1 cellular context compared by ENCODE assay signal in genomic region chr17:72697602-72698146, GRCh38.
TF ChIP-seq lines count a peak whose summit lies in the region.

No MANE protein-coding gene starts in this region.

TF ChIP-seq in HepG2, 621 proteins besides CTCF, POLR2A, EP300 and RAD21 (continued from another document and continues in another):
- TF ChIP-seq ZNF724P (CRISPR knock-in tag; IDR thresholded peaks at IDR 0.05; ENCODE audit: borderline replicate concordance) = no peak
- no peak for TF ChIP-seq ZNF569 (CRISPR knock-in tag; IDR thresholded peaks at IDR 0.05; ENCODE audit: borderline replicate concordance)
- no peak for TF ChIP-seq SNRNP70 (IDR thresholded peaks at IDR 0.05; ENCODE audit: low read depth, low read length)
- TF ChIP-seq ZNF652 (CRISPR knock-in tag; IDR thresholded peaks at IDR 0.05; ENCODE audit: borderline replicate concordance, low read depth) = no peak
- TF ChIP-seq DNMT3B (CRISPR knock-in tag; conservative IDR thresholded peaks at IDR 0.05) = 0 out of 2 replicates have a peak, but pooled peaks have one; percentile 40
- no peak for TF ChIP-seq ZNF253 (CRISPR knock-in tag; IDR thresholded peaks at IDR 0.05; ENCODE audit: borderline replicate concordance)
- TF ChIP-seq NFKBIZ (CRISPR knock-in tag; IDR thresholded peaks at IDR 0.05) = no peak
- no peak for TF ChIP-seq MBNL3 (CRISPR knock-in tag; conservative IDR thresholded peaks at IDR 0.05)
- TF ChIP-seq ZNF34 (CRISPR knock-in tag; IDR thresholded peaks at IDR 0.05; ENCODE audit: borderline replicate concordance) = no peak
- no peak for TF ChIP-seq ELF4 (CRISPR knock-in tag; IDR thresholded peaks at IDR 0.05; ENCODE audit: borderline replicate concordance)
- TF ChIP-seq ZNF12 (CRISPR knock-in tag; IDR thresholded peaks at IDR 0.05) = no peak
- no peak for TF ChIP-seq CCAR2 (optimal IDR thresholded peaks at IDR 0.05; ENCODE audit: low read depth, low read length)
- TF ChIP-seq, protein P1, sequence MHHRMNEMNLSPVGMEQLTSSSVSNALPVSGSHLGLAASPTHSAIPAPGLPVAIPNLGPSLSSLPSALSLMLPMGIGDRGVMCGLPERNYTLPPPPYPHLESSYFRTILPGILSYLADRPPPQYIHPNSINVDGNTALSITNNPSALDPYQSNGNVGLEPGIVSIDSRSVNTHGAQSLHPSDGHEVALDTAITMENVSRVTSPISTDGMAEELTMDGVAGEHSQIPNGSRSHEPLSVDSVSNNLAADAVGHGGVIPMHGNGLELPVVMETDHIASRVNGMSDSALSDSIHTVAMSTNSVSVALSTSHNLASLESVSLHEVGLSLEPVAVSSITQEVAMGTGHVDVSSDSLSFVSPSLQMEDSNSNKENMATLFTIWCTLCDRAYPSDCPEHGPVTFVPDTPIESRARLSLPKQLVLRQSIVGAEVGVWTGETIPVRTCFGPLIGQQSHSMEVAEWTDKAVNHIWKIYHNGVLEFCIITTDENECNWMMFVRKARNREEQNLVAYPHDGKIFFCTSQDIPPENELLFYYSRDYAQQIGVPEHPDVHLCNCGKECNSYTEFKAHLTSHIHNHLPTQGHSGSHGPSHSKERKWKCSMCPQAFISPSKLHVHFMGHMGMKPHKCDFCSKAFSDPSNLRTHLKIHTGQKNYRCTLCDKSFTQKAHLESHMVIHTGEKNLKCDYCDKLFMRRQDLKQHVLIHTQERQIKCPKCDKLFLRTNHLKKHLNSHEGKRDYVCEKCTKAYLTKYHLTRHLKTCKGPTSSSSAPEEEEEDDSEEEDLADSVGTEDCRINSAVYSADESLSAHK (CRISPR knock-in tag; IDR thresholded peaks at IDR 0.05; ENCODE audit: borderline replicate concordance) = no peak
- no peak for TF ChIP-seq ZSCAN30 (CRISPR knock-in tag; IDR thresholded peaks at IDR 0.05)
- TF ChIP-seq STAT5B (CRISPR knock-in tag; IDR thresholded peaks at IDR 0.05) = no peak
- TF ChIP-seq ZHX1 (CRISPR knock-in tag; IDR thresholded peaks at IDR 0.05; ENCODE audit: low read depth) = no peak
- peak; percentile 79; the same call in 1 of the 2 replicates for TF ChIP-seq HMG20A (CRISPR knock-in tag; IDR thresholded peaks at IDR 0.05; ENCODE audit: borderline replicate concordance)
- TF ChIP-seq CHD2 (IDR thresholded peaks at IDR 0.05; ENCODE audit: low read depth, low read length) = no peak
- TF ChIP-seq ZFP82 (CRISPR knock-in tag; IDR thresholded peaks at IDR 0.05; ENCODE audit: borderline replicate concordance) = no peak
- TF ChIP-seq, protein P2, sequence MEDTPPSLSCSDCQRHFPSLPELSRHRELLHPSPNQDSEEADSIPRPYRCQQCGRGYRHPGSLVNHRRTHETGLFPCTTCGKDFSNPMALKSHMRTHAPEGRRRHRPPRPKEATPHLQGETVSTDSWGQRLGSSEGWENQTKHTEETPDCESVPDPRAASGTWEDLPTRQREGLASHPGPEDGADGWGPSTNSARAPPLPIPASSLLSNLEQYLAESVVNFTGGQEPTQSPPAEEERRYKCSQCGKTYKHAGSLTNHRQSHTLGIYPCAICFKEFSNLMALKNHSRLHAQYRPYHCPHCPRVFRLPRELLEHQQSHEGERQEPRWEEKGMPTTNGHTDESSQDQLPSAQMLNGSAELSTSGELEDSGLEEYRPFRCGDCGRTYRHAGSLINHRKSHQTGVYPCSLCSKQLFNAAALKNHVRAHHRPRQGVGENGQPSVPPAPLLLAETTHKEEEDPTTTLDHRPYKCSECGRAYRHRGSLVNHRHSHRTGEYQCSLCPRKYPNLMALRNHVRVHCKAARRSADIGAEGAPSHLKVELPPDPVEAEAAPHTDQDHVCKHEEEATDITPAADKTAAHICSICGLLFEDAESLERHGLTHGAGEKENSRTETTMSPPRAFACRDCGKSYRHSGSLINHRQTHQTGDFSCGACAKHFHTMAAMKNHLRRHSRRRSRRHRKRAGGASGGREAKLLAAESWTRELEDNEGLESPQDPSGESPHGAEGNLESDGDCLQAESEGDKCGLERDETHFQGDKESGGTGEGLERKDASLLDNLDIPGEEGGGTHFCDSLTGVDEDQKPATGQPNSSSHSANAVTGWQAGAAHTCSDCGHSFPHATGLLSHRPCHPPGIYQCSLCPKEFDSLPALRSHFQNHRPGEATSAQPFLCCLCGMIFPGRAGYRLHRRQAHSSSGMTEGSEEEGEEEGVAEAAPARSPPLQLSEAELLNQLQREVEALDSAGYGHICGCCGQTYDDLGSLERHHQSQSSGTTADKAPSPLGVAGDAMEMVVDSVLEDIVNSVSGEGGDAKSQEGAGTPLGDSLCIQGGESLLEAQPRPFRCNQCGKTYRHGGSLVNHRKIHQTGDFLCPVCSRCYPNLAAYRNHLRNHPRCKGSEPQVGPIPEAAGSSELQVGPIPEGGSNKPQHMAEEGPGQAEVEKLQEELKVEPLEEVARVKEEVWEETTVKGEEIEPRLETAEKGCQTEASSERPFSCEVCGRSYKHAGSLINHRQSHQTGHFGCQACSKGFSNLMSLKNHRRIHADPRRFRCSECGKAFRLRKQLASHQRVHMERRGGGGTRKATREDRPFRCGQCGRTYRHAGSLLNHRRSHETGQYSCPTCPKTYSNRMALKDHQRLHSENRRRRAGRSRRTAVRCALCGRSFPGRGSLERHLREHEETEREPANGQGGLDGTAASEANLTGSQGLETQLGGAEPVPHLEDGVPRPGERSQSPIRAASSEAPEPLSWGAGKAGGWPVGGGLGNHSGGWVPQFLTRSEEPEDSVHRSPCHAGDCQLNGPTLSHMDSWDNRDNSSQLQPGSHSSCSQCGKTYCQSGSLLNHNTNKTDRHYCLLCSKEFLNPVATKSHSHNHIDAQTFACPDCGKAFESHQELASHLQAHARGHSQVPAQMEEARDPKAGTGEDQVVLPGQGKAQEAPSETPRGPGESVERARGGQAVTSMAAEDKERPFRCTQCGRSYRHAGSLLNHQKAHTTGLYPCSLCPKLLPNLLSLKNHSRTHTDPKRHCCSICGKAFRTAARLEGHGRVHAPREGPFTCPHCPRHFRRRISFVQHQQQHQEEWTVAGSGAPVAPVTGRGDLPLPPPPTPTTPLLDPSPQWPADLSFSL (CRISPR knock-in tag; IDR thresholded peaks at IDR 0.05) = no peak
- no peak for TF ChIP-seq TRAFD1 (CRISPR knock-in tag; IDR thresholded peaks at IDR 0.05; ENCODE audit: borderline replicate concordance)
- no peak for TF ChIP-seq NFIB (CRISPR knock-in tag; IDR thresholded peaks at IDR 0.05; ENCODE audit: borderline replicate concordance)
- TF ChIP-seq, protein P3, sequence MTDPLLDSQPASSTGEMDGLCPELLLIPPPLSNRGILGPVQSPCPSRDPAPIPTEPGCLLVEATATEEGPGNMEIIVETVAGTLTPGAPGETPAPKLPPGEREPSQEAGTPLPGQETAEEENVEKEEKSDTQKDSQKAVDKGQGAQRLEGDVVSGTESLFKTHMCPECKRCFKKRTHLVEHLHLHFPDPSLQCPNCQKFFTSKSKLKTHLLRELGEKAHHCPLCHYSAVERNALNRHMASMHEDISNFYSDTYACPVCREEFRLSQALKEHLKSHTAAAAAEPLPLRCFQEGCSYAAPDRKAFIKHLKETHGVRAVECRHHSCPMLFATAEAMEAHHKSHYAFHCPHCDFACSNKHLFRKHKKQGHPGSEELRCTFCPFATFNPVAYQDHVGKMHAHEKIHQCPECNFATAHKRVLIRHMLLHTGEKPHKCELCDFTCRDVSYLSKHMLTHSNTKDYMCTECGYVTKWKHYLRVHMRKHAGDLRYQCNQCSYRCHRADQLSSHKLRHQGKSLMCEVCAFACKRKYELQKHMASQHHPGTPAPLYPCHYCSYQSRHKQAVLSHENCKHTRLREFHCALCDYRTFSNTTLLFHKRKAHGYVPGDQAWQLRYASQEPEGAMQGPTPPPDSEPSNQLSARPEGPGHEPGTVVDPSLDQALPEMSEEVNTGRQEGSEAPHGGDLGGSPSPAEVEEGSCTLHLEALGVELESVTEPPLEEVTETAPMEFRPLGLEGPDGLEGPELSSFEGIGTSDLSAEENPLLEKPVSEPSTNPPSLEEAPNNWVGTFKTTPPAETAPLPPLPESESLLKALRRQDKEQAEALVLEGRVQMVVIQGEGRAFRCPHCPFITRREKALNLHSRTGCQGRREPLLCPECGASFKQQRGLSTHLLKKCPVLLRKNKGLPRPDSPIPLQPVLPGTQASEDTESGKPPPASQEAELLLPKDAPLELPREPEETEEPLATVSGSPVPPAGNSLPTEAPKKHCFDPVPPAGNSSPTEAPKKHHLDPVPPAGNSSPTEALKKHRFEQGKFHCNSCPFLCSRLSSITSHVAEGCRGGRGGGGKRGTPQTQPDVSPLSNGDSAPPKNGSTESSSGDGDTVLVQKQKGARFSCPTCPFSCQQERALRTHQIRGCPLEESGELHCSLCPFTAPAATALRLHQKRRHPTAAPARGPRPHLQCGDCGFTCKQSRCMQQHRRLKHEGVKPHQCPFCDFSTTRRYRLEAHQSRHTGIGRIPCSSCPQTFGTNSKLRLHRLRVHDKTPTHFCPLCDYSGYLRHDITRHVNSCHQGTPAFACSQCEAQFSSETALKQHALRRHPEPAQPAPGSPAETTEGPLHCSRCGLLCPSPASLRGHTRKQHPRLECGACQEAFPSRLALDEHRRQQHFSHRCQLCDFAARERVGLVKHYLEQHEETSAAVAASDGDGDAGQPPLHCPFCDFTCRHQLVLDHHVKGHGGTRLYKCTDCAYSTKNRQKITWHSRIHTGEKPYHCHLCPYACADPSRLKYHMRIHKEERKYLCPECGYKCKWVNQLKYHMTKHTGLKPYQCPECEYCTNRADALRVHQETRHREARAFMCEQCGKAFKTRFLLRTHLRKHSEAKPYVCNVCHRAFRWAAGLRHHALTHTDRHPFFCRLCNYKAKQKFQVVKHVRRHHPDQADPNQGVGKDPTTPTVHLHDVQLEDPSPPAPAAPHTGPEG (CRISPR knock-in tag; IDR thresholded peaks at IDR 0.05) = no peak
- TF ChIP-seq MED1 (CRISPR knock-in tag; IDR thresholded peaks at IDR 0.05) = no peak
- TF ChIP-seq MTF1 (CRISPR knock-in tag; IDR thresholded peaks at IDR 0.05) = no peak
- TF ChIP-seq ZNF670 (CRISPR knock-in tag; IDR thresholded peaks at IDR 0.05; ENCODE audit: borderline replicate concordance) = no peak
- TF ChIP-seq MTF2 (CRISPR knock-in tag; IDR thresholded peaks at IDR 0.05; ENCODE audit: borderline replicate concordance) = no peak
- peak; percentile 26; the same call in 1 of the 2 replicates for TF ChIP-seq NCOR1 (IDR thresholded peaks at IDR 0.05; ENCODE audit: borderline replicate concordance, low read length)
- TF ChIP-seq SETDB1 (CRISPR knock-in tag; IDR thresholded peaks at IDR 0.05; ENCODE audit: borderline replicate concordance) = no peak
- no peak for TF ChIP-seq ZNF761 (CRISPR knock-in tag; conservative IDR thresholded peaks at IDR 0.05)
- no peak for TF ChIP-seq ZBTB8A (CRISPR knock-in tag; IDR thresholded peaks at IDR 0.05; ENCODE audit: borderline replicate concordance, low read depth)
- TF ChIP-seq, protein P4, sequence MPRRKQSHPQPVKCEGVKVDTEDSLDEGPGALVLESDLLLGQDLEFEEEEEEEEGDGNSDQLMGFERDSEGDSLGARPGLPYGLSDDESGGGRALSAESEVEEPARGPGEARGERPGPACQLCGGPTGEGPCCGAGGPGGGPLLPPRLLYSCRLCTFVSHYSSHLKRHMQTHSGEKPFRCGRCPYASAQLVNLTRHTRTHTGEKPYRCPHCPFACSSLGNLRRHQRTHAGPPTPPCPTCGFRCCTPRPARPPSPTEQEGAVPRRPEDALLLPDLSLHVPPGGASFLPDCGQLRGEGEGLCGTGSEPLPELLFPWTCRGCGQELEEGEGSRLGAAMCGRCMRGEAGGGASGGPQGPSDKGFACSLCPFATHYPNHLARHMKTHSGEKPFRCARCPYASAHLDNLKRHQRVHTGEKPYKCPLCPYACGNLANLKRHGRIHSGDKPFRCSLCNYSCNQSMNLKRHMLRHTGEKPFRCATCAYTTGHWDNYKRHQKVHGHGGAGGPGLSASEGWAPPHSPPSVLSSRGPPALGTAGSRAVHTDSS (CRISPR knock-in tag; conservative IDR thresholded peaks at IDR 0.05) = no peak
- TF ChIP-seq TSC22D2 (CRISPR knock-in tag; IDR thresholded peaks at IDR 0.05; ENCODE audit: borderline replicate concordance) = no peak
- TF ChIP-seq TCF7L2 (IDR thresholded peaks at IDR 0.05; ENCODE audit: low read depth, low read length) = no peak
- TF ChIP-seq, protein P5, sequence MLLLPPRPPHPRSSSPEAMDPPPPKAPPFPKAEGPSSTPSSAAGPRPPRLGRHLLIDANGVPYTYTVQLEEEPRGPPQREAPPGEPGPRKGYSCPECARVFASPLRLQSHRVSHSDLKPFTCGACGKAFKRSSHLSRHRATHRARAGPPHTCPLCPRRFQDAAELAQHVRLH (CRISPR knock-in tag; IDR thresholded peaks at IDR 0.05; ENCODE audit: borderline replicate concordance, low read depth) = 0 out of 2 replicates have a peak, but pooled peaks have one; percentile 19
- TF ChIP-seq RXRA (CRISPR knock-in tag; IDR thresholded peaks at IDR 0.05) = peak; percentile 53; the same call in 1 of the 2 replicates
- no peak for TF ChIP-seq KLF16 (CRISPR knock-in tag; IDR thresholded peaks at IDR 0.05)
- TF ChIP-seq ATF7 (IDR thresholded peaks at IDR 0.05) = no peak
- no peak for TF ChIP-seq ATF7 (CRISPR knock-in tag; IDR thresholded peaks at IDR 0.05)
- TF ChIP-seq ZNF296 (CRISPR knock-in tag; conservative IDR thresholded peaks at IDR 0.05) = no peak
- no peak for TF ChIP-seq SRSF9 (IDR thresholded peaks at IDR 0.05; ENCODE audit: borderline replicate concordance, insufficient read depth, low read depth, low read length, poor library complexity, severe bottlenecking)
